29 cellular contexts compared by ENCODE assay signal in genomic region chr1:99978218-99978617, GRCh38.
"Had no signal": no experiment of that assay in that cellular context is flagged by ENCODE, and none has a peak within 500 bp of the region (broad histone marks: within the 10 kb centered on the region; RNA-seq: fewer than 3 reads in every experiment).

No MANE protein-coding gene starts in this region.

- DNase-seq: naive thymus-derived CD8-positive, alpha-beta T cell; nephron progenitor cell; nucleus accumbens; pancreas; retina; spleen; stimulated activated CD4-positive, alpha-beta T cell treated with anti-CD3 and anti-CD28 coated beads, Interleukin-12 subunit alpha, Interleukin-12 subunit beta, amount 100 ng/mL, for 4 hours; stimulated activated CD4-positive, alpha-beta T cell treated with anti-CD3 and anti-CD28 coated beads, Interleukin-1b, Interleukin-23, amount 100 ng/mL, for 48 hours; stimulated activated CD4-positive, alpha-beta T cell treated with anti-CD3 and anti-CD28 coated beads, Interleukin-4, amount 100 ng/mL, for 24 hours; stimulated activated naive B cell treated with anti-CD40 and anti-IgM and Interleukin-4, amounts not matched to agents 10 μg/mL and 1 μg/mL and 100 μg/mL, for 72 hours; stimulated activated naive CD4-positive, alpha-beta T cell treated with Interleukin-2 at 50 U/mL for 16 hours; stomach; testis; tibial artery; trophoblast cell; upper lobe of left lung had no signal

- H3K4me1 ChIP-seq: prostate gland, right atrium auricular region, suprapubic skin, testis, tibial artery, upper lobe of left lung, vagina had no signal

- H3K4me3 Mint-ChIP-seq: naive thymus-derived CD8-positive, alpha-beta T cell; natural killer cell treated with Interleukin-12 subunit alpha and Interleukin-12 subunit beta and Interleukin-15 and Interleukin-18, amount 100 ng/mL, for 72 hours; nephron progenitor cell; neural crest cell; stimulated activated effector memory CD8-positive, alpha-beta T cell treated with anti-CD3 and anti-CD28 coated beads, Interleukin-12 subunit alpha, Interleukin-12 subunit beta, amount 100 ng/mL, for 72 hours; stimulated activated naive B cell treated with anti-CD40 and anti-IgM and Interleukin-4, amounts not matched to agents 10 μg/mL and 1 μg/mL and 100 μg/mL, for 72 hours; stimulated activated naive CD8-positive, alpha-beta T cell treated with anti-CD3 and anti-CD28 coated beads, Interleukin-15, Interleukin-2, amounts not matched to agents 100 ng/mL and 50 ng/mL, for 24 hours had no signal

- H3K9me3 Mint-ChIP-seq: natural killer cell treated with Interleukin-12 subunit alpha and Interleukin-12 subunit beta and Interleukin-15 and Interleukin-18, amount 100 ng/mL, for 72 hours; neural crest cell; stimulated activated naive CD8-positive, alpha-beta T cell treated with anti-CD3 and anti-CD28 coated beads, Interleukin-15, Interleukin-2, amounts not matched to agents 100 ng/mL and 50 ng/mL, for 24 hours had no signal

- H3K27me3 Mint-ChIP-seq: naive thymus-derived CD8-positive, alpha-beta T cell; natural killer cell treated with Interleukin-12 subunit alpha and Interleukin-12 subunit beta and Interleukin-15 and Interleukin-18, amount 100 ng/mL, for 72 hours; stimulated activated naive B cell treated with anti-CD40 and anti-IgM and Interleukin-4, amounts not matched to agents 10 μg/mL and 1 μg/mL and 100 μg/mL, for 72 hours; stimulated activated naive CD8-positive, alpha-beta T cell treated with anti-CD3 and anti-CD28 coated beads, Interleukin-15, Interleukin-2, amounts not matched to agents 100 ng/mL and 50 ng/mL, for 24 hours had no signal

- H3K4me1 Mint-ChIP-seq: neural crest cell; stimulated activated effector memory CD8-positive, alpha-beta T cell treated with anti-CD3 and anti-CD28 coated beads, Interleukin-12 subunit alpha, Interleukin-12 subunit beta, amount 100 ng/mL, for 72 hours had no signal

- H3K27ac ChIP-seq: neutrophil, pancreas, prostate gland, right atrium auricular region, skin epidermis, spleen, suprapubic skin, testis, tibial artery, vagina had no signal

- FAIRE-seq: pancreas, urothelium cell line had no signal

- H3K4me3 ChIP-seq: pancreas, prostate gland, right atrium auricular region, skin epidermis, smooth muscle cell, spleen, stomach, suprapubic skin, testis, tibial artery, upper lobe of left lung, vagina had no signal

- H3K36me3 ChIP-seq: pancreas, prostate gland, vagina had no signal

- H3K27me3 ChIP-seq: neutrophil, pancreas, right atrium auricular region, spleen, stomach, suprapubic skin, testis, tibial artery, upper lobe of left lung, vagina had no signal

- H3K9me3 ChIP-seq: neutrophil, pancreas, prostate gland, right atrium auricular region, spleen, stomach, suprapubic skin, testis, tibial artery, upper lobe of left lung, vagina had no signal

- H3K27ac Mint-ChIP-seq: naive thymus-derived CD8-positive, alpha-beta T cell; natural killer cell treated with Interleukin-12 subunit alpha and Interleukin-12 subunit beta and Interleukin-15 and Interleukin-18, amount 100 ng/mL, for 72 hours; nephron progenitor cell; stimulated activated effector memory CD8-positive, alpha-beta T cell treated with anti-CD3 and anti-CD28 coated beads, Interleukin-12 subunit alpha, Interleukin-12 subunit beta, amount 100 ng/mL, for 72 hours; stimulated activated naive B cell treated with anti-CD40 and anti-IgM and Interleukin-4, amounts not matched to agents 10 μg/mL and 1 μg/mL and 100 μg/mL, for 72 hours; stimulated activated naive CD8-positive, alpha-beta T cell treated with anti-CD3 and anti-CD28 coated beads, Interleukin-15, Interleukin-2, amounts not matched to agents 100 ng/mL and 50 ng/mL, for 24 hours had no signal

- ATAC-seq: naive thymus-derived CD8-positive, alpha-beta T cell; natural killer cell treated with Interleukin-12 subunit alpha and Interleukin-12 subunit beta and Interleukin-15 and Interleukin-18, amount 100 ng/mL, for 72 hours; pancreas; sciatic nerve; stimulated activated effector memory CD8-positive, alpha-beta T cell treated with anti-CD3 and anti-CD28 coated beads, Interleukin-12 subunit alpha, Interleukin-12 subunit beta, amount 100 ng/mL, for 72 hours; stimulated activated naive B cell treated with anti-CD40 and anti-IgM and Interleukin-4, amounts not matched to agents 10 μg/mL and 1 μg/mL and 100 μg/mL, for 72 hours had no signal

- H3K4me2 ChIP-seq: smooth muscle cell had no signal
